In the genomic region with DNA sequence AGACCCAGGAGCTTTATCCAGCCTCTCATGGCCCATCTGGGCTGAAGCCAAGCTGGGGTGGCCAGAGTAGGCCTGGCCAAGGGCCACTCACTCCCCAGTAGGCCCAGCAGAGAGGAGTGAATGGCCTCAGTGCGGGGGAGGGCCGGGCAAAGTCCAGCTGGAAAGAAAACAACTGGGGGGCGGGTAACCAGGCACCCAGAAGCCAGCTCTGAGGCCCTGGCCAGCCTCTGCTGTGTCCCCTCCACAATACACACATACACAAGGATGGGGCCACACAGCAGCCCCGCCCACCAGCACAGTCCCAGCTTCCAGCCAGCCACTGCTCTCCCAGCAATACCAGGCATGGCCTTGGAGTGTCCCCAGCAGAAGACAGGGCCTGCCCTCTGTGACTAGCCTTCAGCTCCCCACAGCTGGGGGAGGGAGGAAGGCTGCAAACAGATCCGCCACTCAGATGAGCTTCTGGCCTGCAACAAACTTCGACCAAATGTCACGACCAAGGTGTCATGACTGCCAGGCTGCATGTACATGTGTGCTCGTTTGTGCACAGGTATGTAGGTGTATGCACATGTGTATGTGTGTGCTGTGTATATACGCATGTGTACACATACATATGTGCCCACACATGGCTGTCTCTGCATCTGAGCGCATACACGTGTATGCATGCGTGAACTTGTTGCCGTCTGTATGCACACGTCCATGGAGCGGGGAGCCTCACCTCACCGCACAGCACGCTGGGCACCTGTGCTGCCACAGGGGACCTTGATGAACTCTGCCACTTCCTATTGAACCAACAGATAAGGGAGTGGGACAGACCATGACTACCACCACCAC, we compare ENCODE assay signal across 1 cellular context.
TF ChIP-seq lines count a peak whose summit lies in the region.

No MANE protein-coding gene starts in this region.

TF ChIP-seq in HepG2, 621 proteins besides CTCF, POLR2A, EP300 and RAD21 (continued from another document and continues in another):
- TF ChIP-seq, protein P1, sequence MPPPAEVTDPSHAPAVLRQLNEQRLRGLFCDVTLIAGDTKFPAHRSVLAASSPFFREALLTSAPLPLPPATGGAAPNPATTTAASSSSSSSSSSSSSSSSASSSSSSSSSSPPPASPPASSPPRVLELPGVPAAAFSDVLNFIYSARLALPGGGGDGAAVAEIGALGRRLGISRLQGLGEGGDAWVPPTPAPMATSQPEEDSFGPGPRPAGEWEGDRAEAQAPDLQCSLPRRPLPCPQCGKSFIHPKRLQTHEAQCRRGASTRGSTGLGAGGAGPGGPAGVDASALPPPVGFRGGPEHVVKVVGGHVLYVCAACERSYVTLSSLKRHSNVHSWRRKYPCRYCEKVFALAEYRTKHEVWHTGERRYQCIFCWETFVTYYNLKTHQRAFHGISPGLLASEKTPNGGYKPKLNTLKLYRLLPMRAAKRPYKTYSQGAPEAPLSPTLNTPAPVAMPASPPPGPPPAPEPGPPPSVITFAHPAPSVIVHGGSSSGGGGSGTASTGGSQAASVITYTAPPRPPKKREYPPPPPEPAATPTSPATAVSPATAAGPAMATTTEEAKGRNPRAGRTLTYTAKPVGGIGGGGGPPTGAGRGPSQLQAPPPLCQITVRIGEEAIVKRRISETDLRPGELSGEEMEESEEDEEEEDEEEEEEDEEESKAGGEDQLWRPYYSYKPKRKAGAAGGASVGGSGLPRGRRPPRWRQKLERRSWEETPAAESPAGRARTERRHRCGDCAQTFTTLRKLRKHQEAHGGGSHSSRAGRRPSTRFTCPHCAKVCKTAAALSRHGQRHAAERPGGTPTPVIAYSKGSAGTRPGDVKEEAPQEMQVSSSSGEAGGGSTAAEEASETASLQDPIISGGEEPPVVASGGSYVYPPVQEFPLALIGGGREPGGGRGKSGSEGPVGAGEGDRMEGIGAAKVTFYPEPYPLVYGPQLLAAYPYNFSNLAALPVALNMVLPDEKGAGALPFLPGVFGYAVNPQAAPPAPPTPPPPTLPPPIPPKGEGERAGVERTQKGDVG (CRISPR knock-in tag; IDR thresholded peaks at IDR 0.05; ENCODE audit: borderline replicate concordance): peak; percentile 99
- TF ChIP-seq MED13 (CRISPR knock-in tag; IDR thresholded peaks at IDR 0.05) (peak; percentile 99), YY1 (IDR thresholded peaks at IDR 0.05; ENCODE audit: insufficient read depth, insufficient replicate concordance, low read depth, low read length) (no peak), RNF219 (CRISPR knock-in tag; IDR thresholded peaks at IDR 0.05) (0 out of 2 replicates have a peak, but pooled peaks have one; percentile 38), NR0B2 (CRISPR knock-in tag; IDR thresholded peaks at IDR 0.05) (peak; percentile 87), ZNF652 (CRISPR knock-in tag; IDR thresholded peaks at IDR 0.05; ENCODE audit: borderline replicate concordance, low read depth) (peak; percentile 27; the same call in 1 of the 2 replicates), RFXAP (CRISPR knock-in tag; IDR thresholded peaks at IDR 0.05; ENCODE audit: borderline replicate concordance) (peak; percentile 97), KAT2B (IDR thresholded peaks at IDR 0.05; ENCODE audit: borderline replicate concordance, low read depth, low read length) (no peak), ZNF180 (CRISPR knock-in tag; IDR thresholded peaks at IDR 0.05; ENCODE audit: borderline replicate concordance, low read depth) (no peak), ZNF331 (CRISPR knock-in tag; IDR thresholded peaks at IDR 0.05) (peak; percentile 95), EHMT2 (IDR thresholded peaks at IDR 0.05; ENCODE audit: borderline replicate concordance, low read depth, low read length) (peak; percentile 75; the same call in 1 of the 2 replicates), CBFB (CRISPR knock-in tag; IDR thresholded peaks at IDR 0.05) (peak; percentile 84), RXRA (CRISPR knock-in tag; IDR thresholded peaks at IDR 0.05) (peak; percentile 96), IKZF1 (IDR thresholded peaks at IDR 0.05) (no peak), NFIC (IDR thresholded peaks at IDR 0.05; ENCODE audit: low read length) (no peak), TBX3 (IDR thresholded peaks at IDR 0.05; ENCODE audit: borderline replicate concordance) (peak; percentile 91; the same call in 1 of the 2 replicates), ZSCAN29 (CRISPR knock-in tag; conservative IDR thresholded peaks at IDR 0.05) (peak; percentile 96), ASH2L (IDR thresholded peaks at IDR 0.05; ENCODE audit: insufficient read length, low read depth, low read length) (peak; percentile 98), POGZ (CRISPR knock-in tag; IDR thresholded peaks at IDR 0.05) (peak; percentile 94), KLF16 (CRISPR knock-in tag; IDR thresholded peaks at IDR 0.05) (peak in 1 of 2 experiments; percentile 98; a peak in 2 of 4 replicates), GTF2F1 (IDR thresholded peaks at IDR 0.05; ENCODE audit: low read length) (no peak), ZNF282 (IDR thresholded peaks at IDR 0.05; ENCODE audit: partially characterized antibody) (no peak), BCL6 (CRISPR knock-in tag; IDR thresholded peaks at IDR 0.05) (peak; percentile 82), MLXIP (CRISPR knock-in tag; IDR thresholded peaks at IDR 0.05; ENCODE audit: borderline replicate concordance) (peak; percentile 92), TAF15 (IDR thresholded peaks at IDR 0.05; ENCODE audit: low read depth, low read length, poor library complexity, severe bottlenecking) (peak; percentile 89), ZNF775 (CRISPR knock-in tag; IDR thresholded peaks at IDR 0.05; ENCODE audit: borderline replicate concordance) (no peak; the same call in none of the 2 replicates), ZNF484 (CRISPR knock-in tag; IDR thresholded peaks at IDR 0.05; ENCODE audit: borderline replicate concordance, low read depth) (no peak), ZEB1 (IDR thresholded peaks at IDR 0.05; ENCODE audit: insufficient replicate concordance, low read depth) (no peak), TBX2 (CRISPR knock-in tag; IDR thresholded peaks at IDR 0.05; ENCODE audit: borderline replicate concordance) (peak; percentile 99), ZNF552 (CRISPR knock-in tag; IDR thresholded peaks at IDR 0.05; ENCODE audit: borderline replicate concordance) (no peak), ZNF772 (CRISPR knock-in tag; IDR thresholded peaks at IDR 0.05) (peak; percentile 100), ZNF850 (CRISPR knock-in tag; conservative IDR thresholded peaks at IDR 0.05) (0 out of 2 replicates have a peak, but pooled peaks have one; percentile 50), HOMEZ (CRISPR knock-in tag; IDR thresholded peaks at IDR 0.05; ENCODE audit: low read depth) (peak; percentile 53; the same call in 1 of the 2 replicates), MYPOP (CRISPR knock-in tag; IDR thresholded peaks at IDR 0.05) (no peak; the same call in 1 of the 2 replicates), HIC2 (CRISPR knock-in tag; IDR thresholded peaks at IDR 0.05; ENCODE audit: low read depth) (peak; percentile 97), SETDB1 (CRISPR knock-in tag; IDR thresholded peaks at IDR 0.05; ENCODE audit: borderline replicate concordance) (no peak), ZNF781 (CRISPR knock-in tag; IDR thresholded peaks at IDR 0.05; ENCODE audit: borderline replicate concordance, not compliant biosample characterization) (peak; percentile 88), ZZZ3 (CRISPR knock-in tag; IDR thresholded peaks at IDR 0.05; ENCODE audit: borderline replicate concordance) (no peak; the same call in none of the 2 replicates), CAMTA2 (CRISPR knock-in tag; IDR thresholded peaks at IDR 0.05; ENCODE audit: borderline replicate concordance) (peak; percentile 28; the same call in 1 of the 2 replicates), TBP (CRISPR knock-in tag; IDR thresholded peaks at IDR 0.05) (peak; percentile 95; the same call in 1 of the 2 replicates)
- TF ChIP-seq, protein P2, sequence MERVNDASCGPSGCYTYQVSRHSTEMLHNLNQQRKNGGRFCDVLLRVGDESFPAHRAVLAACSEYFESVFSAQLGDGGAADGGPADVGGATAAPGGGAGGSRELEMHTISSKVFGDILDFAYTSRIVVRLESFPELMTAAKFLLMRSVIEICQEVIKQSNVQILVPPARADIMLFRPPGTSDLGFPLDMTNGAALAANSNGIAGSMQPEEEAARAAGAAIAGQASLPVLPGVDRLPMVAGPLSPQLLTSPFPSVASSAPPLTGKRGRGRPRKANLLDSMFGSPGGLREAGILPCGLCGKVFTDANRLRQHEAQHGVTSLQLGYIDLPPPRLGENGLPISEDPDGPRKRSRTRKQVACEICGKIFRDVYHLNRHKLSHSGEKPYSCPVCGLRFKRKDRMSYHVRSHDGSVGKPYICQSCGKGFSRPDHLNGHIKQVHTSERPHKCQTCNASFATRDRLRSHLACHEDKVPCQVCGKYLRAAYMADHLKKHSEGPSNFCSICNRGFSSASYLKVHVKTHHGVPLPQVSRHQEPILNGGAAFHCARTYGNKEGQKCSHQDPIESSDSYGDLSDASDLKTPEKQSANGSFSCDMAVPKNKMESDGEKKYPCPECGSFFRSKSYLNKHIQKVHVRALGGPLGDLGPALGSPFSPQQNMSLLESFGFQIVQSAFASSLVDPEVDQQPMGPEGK (CRISPR knock-in tag; IDR thresholded peaks at IDR 0.05): peak; percentile 100
